ENCODE assay signal across 8 cellular contexts in the genomic region with DNA sequence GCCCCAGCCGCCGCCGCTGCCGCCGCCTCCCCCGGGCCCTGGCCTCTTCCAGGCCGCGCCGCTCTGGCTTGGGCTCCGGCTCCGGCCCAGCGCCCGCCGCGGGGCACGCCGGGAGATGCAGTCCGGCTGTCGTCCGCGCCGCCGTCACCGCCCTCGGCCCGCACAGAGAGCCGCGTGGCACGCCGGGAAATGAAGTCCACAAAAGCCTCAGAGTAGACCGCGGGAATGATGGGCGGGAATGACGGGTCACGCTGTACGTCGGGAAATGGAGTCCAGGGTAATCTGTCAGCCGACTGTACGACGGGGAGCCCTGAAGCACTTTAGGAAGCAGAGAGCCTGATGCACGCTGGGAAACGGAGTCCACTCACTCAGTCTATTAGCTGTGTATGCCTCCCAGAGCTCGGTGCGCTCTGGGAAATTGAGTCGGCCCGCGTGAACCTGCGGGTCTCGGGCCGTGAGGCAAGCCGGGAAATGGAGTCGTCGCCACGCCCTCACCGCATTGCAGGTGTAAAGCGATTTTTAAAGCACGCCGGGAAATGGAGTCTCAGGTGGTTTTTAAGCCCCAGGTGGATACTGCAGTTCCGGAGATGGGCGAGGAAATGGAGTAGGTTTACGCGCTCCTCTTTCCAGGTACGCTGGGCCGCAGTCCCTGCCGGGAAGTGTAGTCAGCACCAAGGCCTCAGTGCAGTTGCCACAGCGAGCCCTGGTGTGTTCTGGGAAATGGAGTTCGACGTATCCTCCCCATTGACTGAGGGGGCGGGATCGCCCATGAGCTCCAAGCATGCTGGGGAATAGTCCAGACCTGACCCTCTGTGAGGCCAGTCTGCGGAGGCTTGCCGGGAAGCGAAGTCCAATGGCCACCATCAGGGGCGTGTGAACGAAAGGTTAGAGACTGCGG. TPM values are rescaled to one million over a fixed set of nuclear protein-coding genes. Genes with fewer than 3 reads are reported as not detected.
A peak's percentile ranks its signal among the peaks of the same experiment; 100 is the strongest.
DNase-seq lines count a peak whose midpoint lies in the region; ATAC-seq and TF ChIP-seq lines count a peak whose summit lies in the region.

GSK3A (minus strand) TSS at position 91 of the 898 bp plus-strand sequence. CDS start 137 bp downstream, outside the sequence.

- no peaks in the 10 kb centered on the region for H3K9me3 Mint-ChIP-seq in natural killer cell

- peak within 1 kb of the TSS; percentile 98 for H3K4me3 Mint-ChIP-seq in natural killer cell

- ATAC-seq in natural killer cell: peak; percentile 76 to 89 (median 78)

- H3K36me3 ChIP-seq in H7 (replicated peaks; ENCODE audit: control insufficient read depth, insufficient read depth, low read length): peaks cover 2% of the 10 kb centered on the region

- H3K27ac Mint-ChIP-seq in natural killer cell: peak within 1 kb of the TSS; percentile 93 to 98

- DNase-seq in ELF-1 (ENCODE audit: low read depth, low spot score) (peak; percentile 99), H7 (peak; percentile 96), M059J (ENCODE audit: low read depth) (peak; percentile 99), SHP77 (lab: John Stamatoyannopoulos, UW) (peak; percentile 100), fibroblast of peridontal ligament (ENCODE audit: extremely low read depth) (peak; percentile 99), natural killer cell (peak; percentile 95)
- DNase-seq in activated effector memory CD4-positive, alpha-beta T cell treated with Interleukin-2 at 50 U/mL for 16 hours: peak; percentile 94
- DNase-seq in stimulated activated naive CD4-positive, alpha-beta T cell treated with Interleukin-2 at 50 U/mL for 16 hours (lab: John Stamatoyannopoulos, UW): peak; percentile 99

- no peaks in the 10 kb centered on the region for H3K27me3 Mint-ChIP-seq in natural killer cell (ENCODE audit: low read depth in 2 of 2)

- peak within 1 kb of the TSS; percentile 63 for H3K4me3 ChIP-seq in H7 (ENCODE audit: insufficient read depth, low read depth, low read length)

- peaks cover 45 to 61% of the 10 kb centered on the region in 2 donors for H3K4me1 Mint-ChIP-seq in natural killer cell

- H3K36me3 Mint-ChIP-seq in natural killer cell: no peaks in the 10 kb centered on the region

- H3K27me3 ChIP-seq in H7 (ENCODE audit: control insufficient read depth, insufficient read depth, low read length): no peaks in the 10 kb centered on the region

- intact Hi-C loops in natural killer cell (cut with micrococcal nuclease): loop anchor here (1.0 to 2.0 kb wide), 4 partner anchors 22 to 180 kb away; partner anchors contain the start of gene ZNF526

- TF ChIP-seq CTCF in natural killer cell (IDR thresholded peaks at IDR 0.05): no peak

RNA-seq across cellular contexts. Expression of gene GSK3A, which starts in this region (rescaled TPM):
- total RNA-seq in H7 (2014; rRNA removed; shearing (Covaris generic)): 29.1 and 40.4 TPM in 2 replicates
- 32.7 and 34.8 TPM in 2 replicates for total RNA-seq in M059J (2014; rRNA removed; shearing (Covaris generic))
- total RNA-seq in natural killer cell: 10 to 100 TPM; 42.5 to 52.1 (median 44.1) TPM

Comparison
In these comparisons a context has a peak if more than half of its experiments do, and no peak if none do; other contexts are left out.
1. Peak in every context shown above with its lines: DNase-seq, ATAC-seq and H3K4me3 ChIP-seq.